ENCODE assay signal across 29 cellular contexts in genomic region chr9:25517701-25518100, GRCh38.
DNase-seq lines count a peak whose midpoint lies in the region.
"Had no signal": no experiment of that assay in that cellular context is flagged by ENCODE, and none has a peak within 500 bp of the region (broad histone marks: within the 10 kb centered on the region; RNA-seq: fewer than 3 reads in every experiment).

No MANE protein-coding gene starts in this region.

- no peak overlapping the region for H3K4me2 ChIP-seq in trophoblast cell (ENCODE audit: low read length)
- H3K4me2 ChIP-seq: A549; BLaER1; BLaER1 treated with 17β-estradiol and CSF1 and Interleukin-3, amounts not matched to agents 10 nM and 100 nM had no signal

- no peak overlapping the region for H3K4me3 ChIP-seq in trophoblast cell (ENCODE audit: low read depth, low read length)
- H3K4me3 ChIP-seq: A549; BLaER1; BLaER1 treated with 17β-estradiol and CSF1 and Interleukin-3, amounts not matched to agents 10 nM and 100 nM had no signal

- no peak overlapping the region for H3K18ac ChIP-seq in trophoblast cell (ENCODE audit: low read length)

- no peak overlapping the region for H3K27ac ChIP-seq in trophoblast cell (ENCODE audit: low read depth, low read length)
- H3K27ac ChIP-seq: 22Rv1; A549; BLaER1; BLaER1 treated with 17β-estradiol and CSF1 and Interleukin-3, amounts not matched to agents 10 nM and 100 nM; C4-2B had no signal

- peaks cover 2 to 7% of the 10 kb centered on the region in 2 experiments for H3K4me1 ChIP-seq in trophoblast cell (ENCODE audit: control insufficient read depth in 1 of 2, insufficient read depth in 2 of 2, low read length in 2 of 2)
- H3K4me1 ChIP-seq: A549; BE2C; BLaER1; BLaER1 treated with 17β-estradiol and CSF1 and Interleukin-3, amounts not matched to agents 10 nM and 100 nM; Caco-2 had no signal

- H2AK5ac ChIP-seq in trophoblast cell (ENCODE audit: low read length), result no peak overlapping the region

- no peak overlapping the region for H4K8ac ChIP-seq in trophoblast cell (ENCODE audit: low read depth, low read length)

- no peak overlapping the region for H2BK5ac ChIP-seq in trophoblast cell (ENCODE audit: low read depth, low read length, poor library complexity)

- no peak overlapping the region for H3K9ac ChIP-seq in trophoblast cell (ENCODE audit: low read length)
- H3K9ac ChIP-seq: BLaER1; BLaER1 treated with 17β-estradiol and CSF1 and Interleukin-3, amounts not matched to agents 10 nM and 100 nM had no signal

- H3K79me2 ChIP-seq in trophoblast cell (ENCODE audit: control insufficient read depth, insufficient read depth, low read length, poor library complexity), result no peaks in the 10 kb centered on the region

- peak; percentile 11 for DNase-seq in NCI-H69 (lab: John Stamatoyannopoulos, UW)
- DNase-seq in trophoblast cell, result peak; percentile 68 to 88
- DNase-seq in NCI-H2227 treated with DMSO at 0.1 percent for 48 hours (lab: John Stamatoyannopoulos, UW), result no peak
- DNase-seq in NCI-H446 treated with DMSO at 0.1 percent for 48 hours (lab: John Stamatoyannopoulos, UW), result no peak
- DNase-seq: 8988T; ACHN; AML-193; BE2C; C1 segment of cervical spinal cord; Caco-2; Calu3; CD4-positive, alpha-beta memory T cell; CD4-positive, alpha-beta T cell; CD4-positive, CD25-positive, alpha-beta regulatory T cell; CD8-positive, alpha-beta memory T cell; CD8-positive, alpha-beta T cell; COR-L47; DMS 273 treated with DMSO at 0.1 percent for 48 hours; DMS153; DMS53; DMS79; DMS79 treated with DMSO at 0.1 percent for 48 hours; DND-41; EL had no signal

- no peak overlapping the region for H2BK120ac ChIP-seq in trophoblast cell (ENCODE audit: insufficient read depth, low read length, poor library complexity)

- H3K27me3 ChIP-seq in trophoblast cell (ENCODE audit: insufficient read depth, low read length), result no peaks in the 10 kb centered on the region
- H3K27me3 ChIP-seq: BLaER1; BLaER1 treated with 17β-estradiol and CSF1 and Interleukin-3, amounts not matched to agents 10 nM and 100 nM had no signal

- no peaks in the 10 kb centered on the region for H3K36me3 ChIP-seq in trophoblast cell (ENCODE audit: control insufficient read depth in 1 of 2, insufficient read depth in 2 of 2, low read length in 2 of 2)
- H3K36me3 ChIP-seq: BE2C; BLaER1; BLaER1 treated with 17β-estradiol and CSF1 and Interleukin-3, amounts not matched to agents 10 nM and 100 nM had no signal

- peak overlapping the region; percentile 47 for H4K91ac ChIP-seq in trophoblast cell (ENCODE audit: low read depth, low read length)

- H3K9me3 ChIP-seq in trophoblast cell (ENCODE audit: insufficient read depth, low read depth, low read length), result no peaks in the 10 kb centered on the region
- H3K9me3 ChIP-seq: A549; BE2C; BLaER1; BLaER1 treated with 17β-estradiol and CSF1 and Interleukin-3, amounts not matched to agents 10 nM and 100 nM; Caco-2 had no signal

- peak overlapping the region; percentile 64 for H2BK12ac ChIP-seq in trophoblast cell (ENCODE audit: low read length)

- H2AFZ ChIP-seq in trophoblast cell (ENCODE audit: insufficient read depth, low read length, poor library complexity), result no peak overlapping the region

- no peak overlapping the region for H3K23ac ChIP-seq in trophoblast cell (ENCODE audit: low read length)

- peaks cover 10% of the 10 kb centered on the region for H3K79me1 ChIP-seq in trophoblast cell (ENCODE audit: low read length)

- WGBS in trophoblast cell (ENCODE audit: extremely low coverage, insufficient coverage, insufficient read length), result no CpG with 5 or more reads among the region's 2 CpGs

- H3K14ac ChIP-seq in trophoblast cell (ENCODE audit: low read length), result no peak overlapping the region

- H3K4ac ChIP-seq in trophoblast cell (ENCODE audit: low read depth, low read length), result no peak overlapping the region

- no peak overlapping the region for H4K12ac ChIP-seq in trophoblast cell (ENCODE audit: low read depth, low read length)

Comparison
In these comparisons a context has a peak if more than half of its experiments do, and no peak if none do; other contexts are left out.
1. DNase-seq: peak in NCI-H69 (single experiment) and trophoblast cell (2 of 2); none in NCI-H2227 treated with DMSO at 0.1 percent for 48 hours (single experiment) and NCI-H446 treated with DMSO at 0.1 percent for 48 hours (single experiment).